20 cellular contexts compared by ENCODE assay signal in genomic region chr5:42984307-42984706, GRCh38. TPM values are rescaled to one million over a fixed set of nuclear protein-coding genes. Genes with fewer than 3 reads are reported as not detected.
A peak's percentile ranks its signal among the peaks of the same experiment; 100 is the strongest.
DNase-seq lines count a peak whose midpoint lies in the region; ATAC-seq and TF ChIP-seq lines count a peak whose summit lies in the region.
"Had no signal": no experiment of that assay in that cellular context is flagged by ENCODE, and none has a peak within 500 bp of the region (broad histone marks: within the 10 kb centered on the region; RNA-seq: fewer than 3 reads in every experiment).

No MANE protein-coding gene starts in this region.

- intact Hi-C loops in left lung (cut with DNase I): no loop called here

- H3K9me3 ChIP-seq in HAP-1 (peaks cover 6% of the 10 kb centered on the region), osteoblast (ENCODE audit: low read depth, low read length) (no peaks in the 10 kb centered on the region), left lung (peaks cover 0 to 7% of the 10 kb centered on the region in 2 donors), gastroesophageal sphincter (peaks cover 0 to 6% (median 0%) of the 10 kb centered on the region in 3 donors)
- H3K9me3 ChIP-seq: upper lobe of left lung had no signal

- no peaks in the 10 kb centered on the region for H3K27me3 ChIP-seq in HAP-1 (ENCODE audit: low read depth)
- H3K27me3 ChIP-seq in osteoblast (ENCODE audit: insufficient read depth, low read length): no peaks in the 10 kb centered on the region
- H3K27me3 ChIP-seq in left lung: peaks cover 0 to 12% of the 10 kb centered on the region in 2 donors
- peaks cover 57% of the 10 kb centered on the region for H3K27me3 ChIP-seq in gastroesophageal sphincter
- H3K27me3 ChIP-seq: hepatocyte, upper lobe of left lung had no signal

- POLR2A ChIA-PET in RWPE1 (lab: Yijun Ruan, JAX; ENCODE audit: low non-redundant PET): interaction anchor here (1.1 kb wide), 1 partner anchor 9 kb away, joined by 7 read pairs; no protein-coding TSS in a partner anchor

- TF ChIP-seq POLR2A in gastroesophageal sphincter (IDR thresholded peaks at IDR 0.05): no peak

- H3K4me2 ChIP-seq in osteoblast (ENCODE audit: insufficient read depth, low read length): no peak overlapping the region
- H3K4me2 ChIP-seq: hepatocyte had no signal

- CTCF ChIA-PET in RWPE1 (lab: Yijun Ruan, JAX): interaction anchor here (1.0 kb wide), 1 partner anchor 23 kb away, joined by 3 read pairs; no protein-coding TSS in a partner anchor

- no peaks in the 10 kb centered on the region; the same call in 1 of the 2 replicates for H3K36me3 ChIP-seq in HAP-1 (replicated peaks)
- H3K36me3 ChIP-seq in osteoblast (ENCODE audit: insufficient read depth, low read length): no peaks in the 10 kb centered on the region
- H3K36me3 ChIP-seq in left lung: no peaks in the 10 kb centered on the region
- H3K36me3 ChIP-seq in gastroesophageal sphincter: no peaks in the 10 kb centered on the region

- DNase-seq in HAP-1 (ENCODE audit: low spot score in 2 of 2) (peak; percentile 52 to 84), RWPE1 (ENCODE audit: low spot score) (peak; percentile 63), fibroblast of mammary gland (ENCODE audit: low read depth) (peak; percentile 30), osteoblast (ENCODE audit: insufficient read length, low spot score, missing footprints) (peak; percentile 30), GM19240 (ENCODE audit: insufficient read length, low spot score) (no peak), left lung (no peak)
- DNase-seq in effector CD4-positive, alpha-beta T cell: no peak
- DNase-seq: caudate nucleus, GF-D8, GOT3, immature natural killer cell, Kasumi-1, NCI-H1048, NCI-H1694 treated with DMSO at 0.1 percent for 48 hours, NCI-H69, Right ventricle myocardium superior, T-helper 9 cell had no signal

- H3K4me3 ChIP-seq in HAP-1 (no peak overlapping the region), fibroblast of mammary gland (ENCODE audit: control insufficient read depth, low read depth, low read length) (no peak overlapping the region), osteoblast (ENCODE audit: insufficient read depth, low read length) (no peak overlapping the region), left lung (no peak overlapping the region), gastroesophageal sphincter (no peak overlapping the region)
- H3K4me3 ChIP-seq: hepatocyte, upper lobe of left lung had no signal

- H3K27ac ChIP-seq in RWPE1 (peak overlapping the region; percentile 92), osteoblast (ENCODE audit: low read depth, low read length) (peak overlapping the region; percentile 64), left lung (no peak overlapping the region), gastroesophageal sphincter (no peak overlapping the region)
- H3K27ac ChIP-seq: upper lobe of left lung had no signal

- H4K20me1 ChIP-seq in osteoblast (ENCODE audit: insufficient read depth, low read length): no peaks in the 10 kb centered on the region

- TF ChIP-seq EP300 in gastroesophageal sphincter (IDR thresholded peaks at IDR 0.05): no peak

- TF ChIP-seq CTCF in RWPE1 (conservative IDR thresholded peaks at IDR 0.05; ENCODE audit: low read depth) (no peak), fibroblast of mammary gland (conservative IDR thresholded peaks at IDR 0.05; ENCODE audit: control insufficient read depth, insufficient read depth, low read depth, low read length) (no peak), osteoblast (IDR thresholded peaks at IDR 0.05; ENCODE audit: extremely low read depth, low read depth, low read length) (no peak), left lung (IDR thresholded peaks at IDR 0.05) (no peak), gastroesophageal sphincter (IDR thresholded peaks at IDR 0.05) (no peak)

- in situ Hi-C loops in HAP-1 (cut with MboI; ENCODE audit: low sequenced_read_pairs): no loop called here

- no peak for ATAC-seq in left lung
- no peak for ATAC-seq in gastroesophageal sphincter

- H2AFZ ChIP-seq in osteoblast (ENCODE audit: low read length): peak overlapping the region; percentile 57
- H2AFZ ChIP-seq: hepatocyte had no signal

- peaks cover 22% of the 10 kb centered on the region for H3K79me2 ChIP-seq in osteoblast (ENCODE audit: insufficient read depth, low read length)
- H3K79me2 ChIP-seq: hepatocyte had no signal

- H3K4me1 ChIP-seq in HAP-1 (peaks cover 38% of the 10 kb centered on the region), osteoblast (ENCODE audit: insufficient read depth, low read length) (peaks cover 21% of the 10 kb centered on the region), left lung (peaks cover 0 to 15% of the 10 kb centered on the region in 2 donors), gastroesophageal sphincter (no peaks in the 10 kb centered on the region)

RNA-seq across cellular contexts. Expression of gene ANXA2R, which starts 55.8 kb away (rescaled TPM):
- 3.5 and 3.6 TPM in 2 replicates for total RNA-seq in osteoblast
- 1 to 10 TPM; 2.3 to 2.9 TPM for total RNA-seq in left lung
- 1 to 10 TPM; 1.2 to 5.1 (median 2.1) TPM for total RNA-seq in gastroesophageal sphincter

Comparison
In these comparisons a context has a peak if more than half of its experiments do, and no peak if none do; other contexts are left out.
1. DNase-seq: peak in HAP-1 (2 of 2), RWPE1 (single experiment), fibroblast of mammary gland (single experiment) and osteoblast (single experiment); none in effector CD4-positive, alpha-beta T cell (single experiment), GM19240 (single experiment) and left lung (0 of 2).
2. H3K27ac ChIP-seq: peak in RWPE1 (single experiment) and osteoblast (single experiment); none in left lung (0 of 2) and gastroesophageal sphincter (0 of 4).